8 cellular contexts compared by ENCODE assay signal in genomic region chr14:98138666-98139065, GRCh38.
DNase-seq lines count a peak whose midpoint lies in the region; ATAC-seq, FAIRE-seq and TF ChIP-seq lines count a peak whose summit lies in the region.

No MANE protein-coding gene starts in this region.

- peak; percentile 72 for ATAC-seq in activated T-helper 17 cell treated with anti-CD3 and anti-CD28 coated beads, Interleukin-2, amount 50 U/mL, for 72 hours (replicated peaks)
- ATAC-seq in HG03571 (IDR thresholded peaks at IDR 0.05; ENCODE audit: unreplicated experiment), result no peak
- ATAC-seq in GM19397 (IDR thresholded peaks at IDR 0.05; ENCODE audit: unreplicated experiment), result no peak

- H3K9me3 Mint-ChIP-seq in activated T-helper 17 cell treated with anti-CD3 and anti-CD28 coated beads, Interleukin-2, amount 50 U/mL, for 72 hours, result no peaks in the 10 kb centered on the region

- H2AFZ ChIP-seq in keratinocyte (ENCODE audit: control insufficient read depth, low read length), result peak overlapping the region; percentile 42

- H3K79me2 ChIP-seq in keratinocyte (ENCODE audit: control insufficient read depth, insufficient read depth, low read length), result no peaks in the 10 kb centered on the region

- TF ChIP-seq POLR2A in GM12892 (IDR thresholded peaks at IDR 0.05; ENCODE audit: low read depth, low read length), result no peak

- H3K27ac Mint-ChIP-seq in activated T-helper 17 cell treated with anti-CD3 and anti-CD28 coated beads, Interleukin-2, amount 50 U/mL, for 72 hours, result peak overlapping the region; percentile 87

- peak; percentile 74 to 87 (median 76) for TF ChIP-seq CTCF in keratinocyte (optimal IDR thresholded peaks at IDR 0.05 in 1 of 3, IDR thresholded peaks at IDR 0.05 in 1 of 3, conservative IDR thresholded peaks at IDR 0.05 in 1 of 3; ENCODE audit: extremely low read depth in 1 of 3, insufficient read depth in 2 of 3, low read length in 3 of 3)

- H3K36me3 ChIP-seq in NT2/D1 (ENCODE audit: insufficient read depth, insufficient read length, low read length) (no peaks in the 10 kb centered on the region), keratinocyte (ENCODE audit: control insufficient read depth in 2 of 2, extremely low read depth in 1 of 2, insufficient read depth in 2 of 2, low read length in 2 of 2) (no peaks in the 10 kb centered on the region)

- H3K9me3 ChIP-seq in NT2/D1 (ENCODE audit: insufficient read depth, low read length) (no peaks in the 10 kb centered on the region), keratinocyte (ENCODE audit: control insufficient read depth, low read depth, low read length) (no peaks in the 10 kb centered on the region)

- H3K4me1 Mint-ChIP-seq in activated T-helper 17 cell treated with anti-CD3 and anti-CD28 coated beads, Interleukin-2, amount 50 U/mL, for 72 hours, result peaks cover 34% of the 10 kb centered on the region

- H3K9ac ChIP-seq in NT2/D1 (ENCODE audit: insufficient read length, low read depth) (no peak overlapping the region), keratinocyte (ENCODE audit: control insufficient read depth, extremely low read depth, insufficient read depth, low read length) (no peak overlapping the region)

- H4K20me1 ChIP-seq in keratinocyte (ENCODE audit: control insufficient read depth, extremely low read depth, insufficient read depth, low read length), result no peaks in the 10 kb centered on the region

- no peaks in the 10 kb centered on the region for H3K9me1 ChIP-seq in keratinocyte (ENCODE audit: control insufficient read depth, extremely low read depth, insufficient read depth, low read length)

- no peak overlapping the region for H3K4me3 ChIP-seq in NT2/D1 (ENCODE audit: insufficient read length, low read depth)
- H3K4me3 ChIP-seq in keratinocyte (ENCODE audit: control insufficient read depth in 2 of 3, extremely low read depth in 1 of 3, insufficient read depth in 2 of 3, low read depth in 1 of 3, low read length in 3 of 3), result no peak overlapping the region

- FAIRE-seq in GM12892 (lab: Jason Lieb, UNC) (peak; percentile 69), keratinocyte (lab: Jason Lieb, UNC) (peak; percentile 85)

- DNase-seq in GM12892 (ENCODE audit: insufficient read length), result peak; percentile 5
- DNase-seq in NT2/D1 (ENCODE audit: low read depth, low spot score), result peak; percentile 32
- no peak for DNase-seq in keratinocyte (ENCODE audit: low read depth, low spot score)
- DNase-seq in stimulated activated CD8-positive, alpha-beta memory T cell treated with anti-CD3 and anti-CD28 coated beads, Interleukin-12 subunit alpha, Interleukin-12 subunit beta, amount 100 ng/mL, for 4 hours (ENCODE audit: low read depth), result peak; percentile 32
- no peak for DNase-seq in SK-N-DZ (ENCODE audit: low spot score)

- no peak overlapping the region for H3K27ac ChIP-seq in keratinocyte (ENCODE audit: control insufficient read depth, insufficient read depth, low read length)

- no peaks in the 10 kb centered on the region for H3K36me3 Mint-ChIP-seq in activated T-helper 17 cell treated with anti-CD3 and anti-CD28 coated beads, Interleukin-2, amount 50 U/mL, for 72 hours (ENCODE audit: low read depth)

- H3K4me1 ChIP-seq in NT2/D1 (ENCODE audit: insufficient read depth, insufficient read length) (no peaks in the 10 kb centered on the region), keratinocyte (ENCODE audit: control insufficient read depth, extremely low read depth, insufficient read depth, low read length) (peaks cover 2% of the 10 kb centered on the region)

- peak overlapping the region; percentile 85 for H3K4me3 Mint-ChIP-seq in activated T-helper 17 cell treated with anti-CD3 and anti-CD28 coated beads, Interleukin-2, amount 50 U/mL, for 72 hours

- H3K27me3 Mint-ChIP-seq in activated T-helper 17 cell treated with anti-CD3 and anti-CD28 coated beads, Interleukin-2, amount 50 U/mL, for 72 hours, result no peaks in the 10 kb centered on the region

- peak overlapping the region; percentile 17 for H3K4me2 ChIP-seq in keratinocyte (ENCODE audit: control insufficient read depth, extremely low read depth, insufficient read depth, low read depth, low read length)

- dilution Hi-C loops in keratinocyte (cut with MboI; ENCODE audit: extremely low pct_ligation_motif_present, low sequenced_read_pairs), result no loop called here

- no peaks in the 10 kb centered on the region for H3K27me3 ChIP-seq in NT2/D1 (ENCODE audit: insufficient read depth, insufficient read length)
- no peaks in the 10 kb centered on the region for H3K27me3 ChIP-seq in keratinocyte (ENCODE audit: control insufficient read depth, extremely low read depth, insufficient read depth, low read length)

Comparison
In these comparisons a context has a peak if more than half of its experiments do, and no peak if none do; other contexts are left out.
1. DNase-seq: peak in GM12892 (single experiment), NT2/D1 (single experiment) and stimulated activated CD8-positive, alpha-beta memory T cell treated with anti-CD3 and anti-CD28 coated beads, Interleukin-12 subunit alpha, Interleukin-12 subunit beta, amount 100 ng/mL, for 4 hours (single experiment); none in keratinocyte (single experiment) and SK-N-DZ (single experiment).